ENCODE assay signal across 1 cellular context in genomic region chr2:113217455-113218282, GRCh38.
A peak's percentile ranks its signal among the peaks of the same experiment; 100 is the strongest.
TF ChIP-seq lines count a peak whose summit lies in the region.

No MANE protein-coding gene starts in this region.

TF ChIP-seq in HepG2, 621 proteins besides CTCF, POLR2A, EP300 and RAD21 (continued from another document and continues in another):
- TF ChIP-seq ZNF275 (CRISPR knock-in tag; IDR thresholded peaks at IDR 0.05; ENCODE audit: borderline replicate concordance) (0 out of 2 replicates have a peak, but pooled peaks have one; percentile 25), TP53 (CRISPR knock-in tag; conservative IDR thresholded peaks at IDR 0.05) (no peak), TBL1XR1 (IDR thresholded peaks at IDR 0.05; ENCODE audit: borderline replicate concordance, low read length, partially characterized antibody) (no peak), ZNF609 (CRISPR knock-in tag; IDR thresholded peaks at IDR 0.05; ENCODE audit: borderline replicate concordance) (peak; percentile 24; the same call in 1 of the 2 replicates), SRF (IDR thresholded peaks at IDR 0.05; ENCODE audit: low read depth, low read length) (no peak), KAT8 (CRISPR knock-in tag; IDR thresholded peaks at IDR 0.05) (no peak), GABPB1 (CRISPR knock-in tag; IDR thresholded peaks at IDR 0.05) (peak; percentile 12; the same call in 1 of the 2 replicates), PRDM4 (CRISPR knock-in tag; IDR thresholded peaks at IDR 0.05; ENCODE audit: borderline replicate concordance) (no peak), XRCC5 (optimal IDR thresholded peaks at IDR 0.05; ENCODE audit: low read length) (peak; percentile 55), BRCA1 (CRISPR knock-in tag; IDR thresholded peaks at IDR 0.05) (no peak), TSC22D2 (CRISPR knock-in tag; IDR thresholded peaks at IDR 0.05; ENCODE audit: borderline replicate concordance) (0 out of 2 replicates have a peak, but pooled peaks have one; percentile 33), ZNF251 (CRISPR knock-in tag; IDR thresholded peaks at IDR 0.05) (0 out of 2 replicates have a peak, but pooled peaks have one; percentile 27), GABPA (IDR thresholded peaks at IDR 0.05; ENCODE audit: low read depth, low read length) (no peak), GABPA (CRISPR knock-in tag; IDR thresholded peaks at IDR 0.05; ENCODE audit: low read depth) (no peak), GTF2F1 (IDR thresholded peaks at IDR 0.05; ENCODE audit: low read length) (no peak), ZKSCAN5 (CRISPR knock-in tag; IDR thresholded peaks at IDR 0.05) (no peak), ZNF142 (CRISPR knock-in tag; IDR thresholded peaks at IDR 0.05) (no peak), ZNF543 (CRISPR knock-in tag; IDR thresholded peaks at IDR 0.05) (0 out of 2 replicates have a peak, but pooled peaks have one; percentile 56), POLR2AphosphoS2 (IDR thresholded peaks at IDR 0.05; ENCODE audit: low read depth, low read length) (no peak), GMEB1 (CRISPR knock-in tag; IDR thresholded peaks at IDR 0.05; ENCODE audit: borderline replicate concordance) (no peak), FOSL2 (CRISPR knock-in tag; IDR thresholded peaks at IDR 0.05) (no peak), KMT2B (CRISPR knock-in tag; IDR thresholded peaks at IDR 0.05) (no peak), GRHL1 (CRISPR knock-in tag; conservative IDR thresholded peaks at IDR 0.05) (no peak), ZNF652 (CRISPR knock-in tag; IDR thresholded peaks at IDR 0.05; ENCODE audit: borderline replicate concordance, low read depth) (no peak), DZIP1 (CRISPR knock-in tag; IDR thresholded peaks at IDR 0.05) (no peak; the same call in none of the 2 replicates), MTA1 (CRISPR knock-in tag; IDR thresholded peaks at IDR 0.05; ENCODE audit: borderline replicate concordance) (peak; percentile 14; the same call in 1 of the 2 replicates), NFKBIZ (CRISPR knock-in tag; IDR thresholded peaks at IDR 0.05) (no peak), CHD2 (IDR thresholded peaks at IDR 0.05; ENCODE audit: low read depth, low read length) (no peak), MAFF (IDR thresholded peaks at IDR 0.05; ENCODE audit: low read depth, low read length) (no peak), MYNN (CRISPR knock-in tag; IDR thresholded peaks at IDR 0.05; ENCODE audit: low read depth) (no peak), ZNF441 (CRISPR knock-in tag; IDR thresholded peaks at IDR 0.05; ENCODE audit: borderline replicate concordance) (no peak), KDM5B (CRISPR knock-in tag; IDR thresholded peaks at IDR 0.05; ENCODE audit: borderline replicate concordance) (peak; percentile 29; the same call in 1 of the 2 replicates), ARID3A (IDR thresholded peaks at IDR 0.05; ENCODE audit: low read depth, low read length) (no peak), ZNF160 (CRISPR knock-in tag; IDR thresholded peaks at IDR 0.05) (no peak), ZNF138 (CRISPR knock-in tag; IDR thresholded peaks at IDR 0.05; ENCODE audit: low read depth) (0 out of 2 replicates have a peak, but pooled peaks have one; percentile 26), U2AF2 (IDR thresholded peaks at IDR 0.05; ENCODE audit: low read depth, low read length) (0 out of 2 replicates have a peak, but pooled peaks have one; percentile 15)
